28 cellular contexts compared by ENCODE assay signal in the genomic region with DNA sequence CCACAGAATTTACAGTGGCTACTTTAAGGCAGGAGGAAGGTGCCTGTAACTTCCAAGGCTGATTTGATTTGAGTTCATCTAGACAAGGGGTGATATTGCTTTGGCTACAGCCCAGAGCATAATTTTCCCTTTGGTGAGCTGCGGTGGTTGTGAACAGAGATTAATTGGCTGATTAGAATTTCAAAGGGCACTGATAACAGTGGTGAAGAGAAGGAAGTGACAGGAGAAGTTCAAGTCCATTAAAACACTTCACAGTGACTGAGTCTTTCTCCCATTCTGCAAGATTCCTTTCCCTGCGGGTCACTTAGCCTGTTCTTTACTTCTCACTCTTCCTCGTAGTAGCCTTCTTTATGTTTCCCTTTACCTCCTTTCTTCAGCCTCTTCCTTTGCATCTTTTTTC.
DNase-seq lines count a peak whose midpoint lies in the region; ATAC-seq and TF ChIP-seq lines count a peak whose summit lies in the region.
"Had no signal": no experiment of that assay in that cellular context is flagged by ENCODE, and none has a peak within 500 bp of the region (broad histone marks: within the 10 kb centered on the region; RNA-seq: fewer than 3 reads in every experiment).

No MANE protein-coding gene starts in this region.

- H2BK15ac ChIP-seq in mesendoderm (replicated peaks; ENCODE audit: low read depth), result no peak overlapping the region

- H4K5ac ChIP-seq in mesendoderm (ENCODE audit: low read length), result no peak overlapping the region

- H3K79me1 ChIP-seq in mesendoderm (ENCODE audit: low read length), result no peaks in the 10 kb centered on the region

- no peaks in the 10 kb centered on the region for H3K9me2 ChIP-seq in GM23248 (ENCODE audit: insufficient read depth)

- H3K9me3 Mint-ChIP-seq in endodermal cell, result no peaks in the 10 kb centered on the region
- H3K9me3 Mint-ChIP-seq: activated naive CD4-positive, alpha-beta T cell treated with anti-CD3 and anti-CD28 coated beads, Interleukin-2, amount 10 ng/mL, durations not matched to agents 7 days and 5 days had no signal

- no peak overlapping the region for H2BK120ac ChIP-seq in mesendoderm (ENCODE audit: low read depth, low read length)

- peak; percentile 19 for DNase-seq in GM23248
- peak; percentile 59 for DNase-seq in NCI-H146 (lab: John Stamatoyannopoulos, UW)
- DNase-seq in endodermal cell, result peak; percentile 57
- peak; percentile 86 for DNase-seq in mesendoderm
- no peak for DNase-seq in NCI-H1092 (lab: John Stamatoyannopoulos, UW)
- DNase-seq in mucosa of descending colon, result no peak
- no peak for DNase-seq in DMS153 treated with DMSO at 0.1 percent for 48 hours (lab: John Stamatoyannopoulos, UW; ENCODE audit: unreplicated experiment)
- DNase-seq in transverse colon, result no peak
- DNase-seq: activated CD4-positive, alpha-beta T cell treated with anti-CD3 and anti-CD28 coated beads for 1 hour; activated CD8-positive, alpha-beta memory T cell treated with anti-CD3 and anti-CD28 coated beads for 24 hours; activated naive CD4-positive, alpha-beta T cell treated with anti-CD3 and anti-CD28 coated beads, Interleukin-2, amount 10 ng/mL, durations not matched to agents 7 days and 5 days; activated T-cell treated with anti-CD3 and anti-CD28 coated beads, Interleukin-2, amount 50 U/mL, for 48 hours; amygdala; cortex of kidney; DMS153; HCEC 1CT; left ventricle myocardium superior; NCI-H510A; NK-92 treated with Interleukin-12 subunit alpha and Interleukin-12 subunit beta, amount 100 ng/mL, for 24 hours; psoas muscle; RPMI8226; stimulated activated naive CD4-positive, alpha-beta T cell; T1000; testis had no signal

- no peaks in the 10 kb centered on the region for H3K79me2 ChIP-seq in GM23248 (ENCODE audit: insufficient read depth)
- no peaks in the 10 kb centered on the region for H3K79me2 ChIP-seq in mesendoderm (ENCODE audit: control insufficient read depth, insufficient read depth, low read length)

- WGBS in GM23248 (ENCODE audit: low coverage in 1 of 2, low lambda C conversion rate in 2 of 2, missing lambda C conversion rate in 2 of 2), 2 experiments, result 77 to 86% methylated on average over 3 of the region's 3 CpGs
- WGBS in endodermal cell (ENCODE audit: insufficient coverage in 1 of 2, insufficient read length in 1 of 2), 2 experiments, result 21 to 49% methylated on average over 2 to 3 of the region's 3 CpGs
- WGBS in mesendoderm (ENCODE audit: extremely low coverage, insufficient coverage, low lambda C conversion rate), result no CpG with 5 or more reads among the region's 3 CpGs
- WGBS in transverse colon (ENCODE audit: low coverage in 1 of 2), 2 donors, result 40 to 68% methylated on average over 2 to 3 of the region's 3 CpGs

- no peak for TF ChIP-seq EP300 in transverse colon (IDR thresholded peaks at IDR 0.05; ENCODE audit: low read depth)

- peaks cover 18% of the 10 kb centered on the region for H3K4me1 Mint-ChIP-seq in endodermal cell
- H3K4me1 Mint-ChIP-seq: activated naive CD4-positive, alpha-beta T cell treated with anti-CD3 and anti-CD28 coated beads, Interleukin-2, amount 10 ng/mL, durations not matched to agents 7 days and 5 days; CD14-positive monocyte had no signal

- H3K27me3 ChIP-seq in GM23248 (replicated peaks; ENCODE audit: insufficient read depth) (no peaks in the 10 kb centered on the region), endodermal cell (ENCODE audit: control insufficient read depth, insufficient read depth, low read length, poor library complexity, severe bottlenecking) (no peaks in the 10 kb centered on the region), mesendoderm (ENCODE audit: insufficient read depth, low read length, poor library complexity) (no peaks in the 10 kb centered on the region), transverse colon (no peaks in the 10 kb centered on the region)
- H3K27me3 ChIP-seq: cardiac muscle cell, testis had no signal

- no peak overlapping the region for H3K4me2 ChIP-seq in GM23248 (ENCODE audit: unreplicated experiment)
- H3K4me2 ChIP-seq in mesendoderm (ENCODE audit: low read length), result no peak overlapping the region

- H3K36me3 ChIP-seq in GM23248 (ENCODE audit: low read depth) (no peaks in the 10 kb centered on the region), endodermal cell (ENCODE audit: control insufficient read depth, insufficient read depth, low read length) (no peaks in the 10 kb centered on the region), mesendoderm (ENCODE audit: control insufficient read depth, insufficient read depth, low read length) (no peaks in the 10 kb centered on the region), mucosa of descending colon (ENCODE audit: low read depth) (no peaks in the 10 kb centered on the region), transverse colon (no peaks in the 10 kb centered on the region)
- H3K36me3 ChIP-seq: cardiac muscle cell had no signal

- in situ Hi-C loops in GM23248 (cut with MboI) (no loop called here), transverse colon (cut with MboI; ENCODE audit: low pct_ligation_motif_present in 1 of 4, low pct_unique_long_range_greater_than_20kb in 1 of 4, low sequenced_read_pairs in 3 of 4) (no loop called here)

- H3K4ac ChIP-seq in mesendoderm (ENCODE audit: low read depth, low read length), result no peak overlapping the region

- no peak overlapping the region for H3K4me3 Mint-ChIP-seq in endodermal cell
- H3K4me3 Mint-ChIP-seq: activated naive CD4-positive, alpha-beta T cell treated with anti-CD3 and anti-CD28 coated beads, Interleukin-2, amount 10 ng/mL, durations not matched to agents 7 days and 5 days had no signal

- no peak overlapping the region for H2BK5ac ChIP-seq in mesendoderm (ENCODE audit: low read length)

- H3K4me1 ChIP-seq in GM23248 (ENCODE audit: insufficient read depth), result peaks cover 22% of the 10 kb centered on the region
- H3K4me1 ChIP-seq in endodermal cell (ENCODE audit: control insufficient read depth, insufficient read depth, low read length), result peaks cover 4% of the 10 kb centered on the region
- H3K4me1 ChIP-seq in mesendoderm (ENCODE audit: control insufficient read depth, low read depth, low read length), result peaks cover 6% of the 10 kb centered on the region
- no peaks in the 10 kb centered on the region for H3K4me1 ChIP-seq in mucosa of descending colon (ENCODE audit: low read depth)
- peaks cover 0 to 8% (median 0%) of the 10 kb centered on the region in 4 donors for H3K4me1 ChIP-seq in transverse colon
- H3K4me1 ChIP-seq: psoas muscle, testis had no signal

- TF ChIP-seq CTCF in endodermal cell (conservative IDR thresholded peaks at IDR 0.05) (no peak), mucosa of descending colon (IDR thresholded peaks at IDR 0.05) (no peak), transverse colon (IDR thresholded peaks at IDR 0.05) (no peak)

- no peak overlapping the region for H4K8ac ChIP-seq in mesendoderm (ENCODE audit: low read depth, low read length)

- H3K27ac Mint-ChIP-seq in endodermal cell, result no peak overlapping the region
- H3K27ac Mint-ChIP-seq: activated naive CD4-positive, alpha-beta T cell treated with anti-CD3 and anti-CD28 coated beads, Interleukin-2, amount 10 ng/mL, durations not matched to agents 7 days and 5 days; CD14-positive monocyte had no signal

- no peak overlapping the region for H2AFZ ChIP-seq in GM23248

- no peak overlapping the region for H2AK5ac ChIP-seq in mesendoderm (ENCODE audit: low read length)

- intact Hi-C loops in mucosa of descending colon (cut with DNase I, micrococcal nuclease) (no loop called here), transverse colon (cut with DNase I; ENCODE audit: low total_unique reads) (no loop called here)

- peaks cover 3% of the 10 kb centered on the region for H3K27me3 Mint-ChIP-seq in endodermal cell (ENCODE audit: insufficient read depth)

- H3K27ac ChIP-seq in GM23248, result no peak overlapping the region
- H3K27ac ChIP-seq in endodermal cell (ENCODE audit: low read depth, low read length), result no peak overlapping the region
- no peak overlapping the region for H3K27ac ChIP-seq in mesendoderm (ENCODE audit: low read depth, low read length)
- no peak overlapping the region for H3K27ac ChIP-seq in transverse colon
- H3K27ac ChIP-seq: cardiac muscle cell, psoas muscle, skin epidermis, testis had no signal

- no peak overlapping the region for H3K4me3 ChIP-seq in GM23248
- no peak overlapping the region for H3K4me3 ChIP-seq in endodermal cell (ENCODE audit: low read length)
- H3K4me3 ChIP-seq in mesendoderm (ENCODE audit: low read length), result no peak overlapping the region
- H3K4me3 ChIP-seq in mucosa of descending colon, result no peak overlapping the region
- H3K4me3 ChIP-seq in transverse colon, result no peak overlapping the region
- H3K4me3 ChIP-seq: cardiac muscle cell, GM12878, psoas muscle, skin epidermis, testis had no signal

- H3K23ac ChIP-seq in mesendoderm (ENCODE audit: low read length), result no peak overlapping the region

- no peaks in the 10 kb centered on the region for H4K20me1 ChIP-seq in GM23248 (ENCODE audit: insufficient read depth)

- ATAC-seq in mucosa of descending colon, result no peak
- ATAC-seq: GM12878, left ventricle myocardium superior, psoas muscle had no signal

- H3F3A ChIP-seq in GM23248 (ENCODE audit: insufficient read depth), result peaks cover 8% of the 10 kb centered on the region; the same call in 1 of the 2 replicates

- H3K18ac ChIP-seq in mesendoderm (ENCODE audit: low read length), result no peak overlapping the region

- H3K36me3 Mint-ChIP-seq in endodermal cell (ENCODE audit: low read depth), result no peaks in the 10 kb centered on the region
- H3K36me3 Mint-ChIP-seq: activated naive CD4-positive, alpha-beta T cell treated with anti-CD3 and anti-CD28 coated beads, Interleukin-2, amount 10 ng/mL, durations not matched to agents 7 days and 5 days; CD14-positive monocyte had no signal

- TF ChIP-seq POLR2A in transverse colon (IDR thresholded peaks at IDR 0.05), result no peak

- no peak overlapping the region for H3K9ac ChIP-seq in GM23248
- H3K9ac ChIP-seq in endodermal cell (ENCODE audit: extremely low read depth, low read length, poor library complexity, severe bottlenecking), result no peak overlapping the region
- no peak overlapping the region for H3K9ac ChIP-seq in mesendoderm (ENCODE audit: low read length)

- H3K56ac ChIP-seq in mesendoderm (ENCODE audit: low read length), result no peak overlapping the region

- H3K9me3 ChIP-seq in GM23248 (ENCODE audit: low read depth) (no peaks in the 10 kb centered on the region), endodermal cell (ENCODE audit: control insufficient read depth, low read length) (no peaks in the 10 kb centered on the region), mucosa of descending colon (no peaks in the 10 kb centered on the region), transverse colon (no peaks in the 10 kb centered on the region)
- H3K9me3 ChIP-seq: psoas muscle, testis had no signal

Comparison
In these comparisons a context has a peak if more than half of its experiments do, and no peak if none do; other contexts are left out.
1. DNase-seq: peak in GM23248 (single experiment), NCI-H146 (single experiment), endodermal cell (single experiment) and mesendoderm (single experiment); none in NCI-H1092 (single experiment), mucosa of descending colon (0 of 3), DMS153 treated with DMSO at 0.1 percent for 48 hours (single experiment) and transverse colon (single experiment).